Comparison of ENCODE assay signal across 14 cellular contexts in the genomic region with DNA sequence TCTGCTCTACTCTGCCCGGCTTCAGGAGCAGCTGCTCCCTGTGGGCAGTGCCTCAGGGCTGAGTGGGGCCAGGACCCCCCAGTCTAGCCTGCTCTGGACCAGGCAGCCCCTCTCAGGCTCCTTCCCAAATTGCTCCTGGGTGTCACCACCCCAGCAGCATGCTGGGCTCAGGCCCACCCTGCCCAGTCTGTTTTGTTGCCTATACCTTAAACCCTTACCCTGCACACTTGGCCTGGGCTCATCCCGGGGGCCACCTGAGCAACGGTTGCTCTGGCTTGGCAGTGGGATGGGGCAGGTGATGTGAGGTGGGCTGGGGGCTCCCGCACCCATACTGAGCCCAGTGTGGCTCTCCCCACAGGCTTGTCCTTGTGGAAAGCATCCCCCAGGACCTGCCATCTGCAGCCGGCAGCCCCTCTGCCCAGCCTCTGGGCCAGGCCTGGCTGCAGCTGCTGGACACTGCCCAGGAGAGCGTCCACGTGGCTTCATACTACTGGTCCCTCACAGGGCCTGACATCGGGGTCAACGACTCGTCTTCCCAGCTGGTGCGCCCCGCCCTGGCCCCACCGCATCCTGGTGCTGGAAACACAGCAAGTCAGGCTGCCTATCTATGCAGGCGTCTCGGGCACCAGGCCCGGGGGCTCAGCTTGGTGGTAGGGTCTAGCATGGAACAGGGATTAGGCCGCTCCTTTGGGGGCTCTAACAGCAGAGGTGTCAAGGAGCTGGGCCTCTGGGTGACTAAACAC. TPM values are rescaled to one million over a fixed set of nuclear protein-coding genes. Genes with fewer than 3 reads are reported as not detected.
"Had no signal": no experiment of that assay in that cellular context is flagged by ENCODE, and none has a peak within 500 bp of the region (broad histone marks: within the 10 kb centered on the region; RNA-seq: fewer than 3 reads in every experiment).

No MANE protein-coding gene starts in this region.

- H3K9me3 ChIP-seq: psoas muscle, suprapubic skin had no signal

- H3K27ac ChIP-seq: brain microvascular endothelial cell, psoas muscle, suprapubic skin had no signal

- H3K36me3 ChIP-seq: brain microvascular endothelial cell, suprapubic skin had no signal

- H3K4me1 ChIP-seq: psoas muscle had no signal

- DNase-seq: activated CD4-positive, alpha-beta T cell treated with anti-CD3 and anti-CD28 coated beads for 36 hours; activated CD8-positive, alpha-beta T cell treated with anti-CD3 and anti-CD28 coated beads for 36 hours; activated naive CD4-positive, alpha-beta T cell treated with Interleukin-2 at 50 U/mL for 16 hours; anterior cingulate cortex; brain microvascular endothelial cell; effector memory CD4-positive, alpha-beta T cell; foreskin melanocyte; left cardiac atrium; psoas muscle; T-helper 1 cell; T1000; trophoblast cell had no signal

- H3K27me3 ChIP-seq: suprapubic skin had no signal

- H3K4me3 ChIP-seq: psoas muscle, suprapubic skin had no signal

RNA-seq across cellular contexts. Expression of a gene that starts 3.9 kb away (rescaled TPM):
- total RNA-seq: activated CD4-positive, alpha-beta T cell treated with anti-CD3 and anti-CD28 coated beads for 36 hours; activated CD8-positive, alpha-beta T cell treated with anti-CD3 and anti-CD28 coated beads for 36 hours; activated T-helper 17 cell treated with anti-CD3 and anti-CD28 coated beads, Interleukin-2, amount 50 U/mL, for 72 hours had no signal
- polyA plus RNA-seq: psoas muscle had no signal
